In the genomic region with DNA sequence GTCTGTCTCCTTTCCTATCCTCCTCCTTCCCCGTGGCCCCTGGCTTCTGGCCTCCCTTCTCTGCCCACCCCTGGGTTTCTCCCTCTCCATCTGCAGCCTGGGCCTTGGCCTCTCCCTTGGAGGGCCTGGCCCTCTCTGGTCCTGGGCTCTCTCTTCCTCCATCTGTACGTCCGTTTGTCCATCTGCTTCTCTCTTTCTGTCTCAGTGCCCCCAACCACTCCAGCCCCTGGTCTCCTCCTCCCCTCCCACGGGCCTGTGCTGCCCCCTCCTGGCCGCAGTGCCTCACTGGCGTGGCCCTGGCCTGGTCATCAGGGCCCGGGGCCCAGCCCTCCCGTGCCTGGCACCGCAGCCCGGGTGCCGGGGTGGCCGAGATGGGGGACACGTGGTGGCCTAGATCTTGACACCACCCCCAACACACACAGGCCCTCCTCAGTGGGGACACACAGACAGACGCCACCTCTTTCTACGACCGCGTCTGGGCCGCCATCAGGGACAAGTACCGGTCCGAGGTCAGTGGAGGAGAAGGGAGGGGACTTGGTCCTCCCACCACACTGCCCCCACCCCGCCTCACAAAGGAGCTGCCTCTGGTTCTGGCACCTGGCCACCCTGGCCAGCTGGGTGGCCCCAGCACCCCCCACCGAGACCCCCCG, we compare ENCODE assay signal across 9 cellular contexts. TPM values are rescaled to one million over a fixed set of nuclear protein-coding genes. Genes with fewer than 3 reads are reported as not detected.
DNase-seq lines count a peak whose midpoint lies in the region; ATAC-seq and TF ChIP-seq lines count a peak whose summit lies in the region.
"Had no signal": no experiment of that assay in that cellular context is flagged by ENCODE, and none has a peak within 500 bp of the region (broad histone marks: within the 10 kb centered on the region; RNA-seq: fewer than 3 reads in every experiment).

No MANE protein-coding gene starts in this region.

- no peak for TF ChIP-seq POLR2A in gastroesophageal sphincter (IDR thresholded peaks at IDR 0.05)
- no peak for TF ChIP-seq POLR2A in ovary (IDR thresholded peaks at IDR 0.05)

- 48 to 57% methylated on average over 3 to 5 of the region's 23 CpGs for WGBS in gastroesophageal sphincter (ENCODE audit: low coverage in 1 of 2), 2 donors
- 61 to 62% (median 61%) methylated on average over 23 of the region's 23 CpGs for WGBS in ovary, 3 donors

- no peak overlapping the region for H3K4me3 ChIP-seq in MG63
- no peak overlapping the region for H3K4me3 ChIP-seq in gastroesophageal sphincter
- H3K4me3 ChIP-seq in ovary: no peak overlapping the region
- H3K4me3 ChIP-seq: SJSA1 had no signal

- H3K4me1 ChIP-seq in gastroesophageal sphincter: peaks cover 0 to 4% (median 0%) of the 10 kb centered on the region in 3 donors
- peaks cover 1% of the 10 kb centered on the region for H3K4me1 ChIP-seq in ovary (ENCODE audit: insufficient read depth)
- H3K4me1 ChIP-seq: SJSA1 had no signal

- DNase-seq in EH (ENCODE audit: low read depth) (peak; percentile 36), MG63 (peak; percentile 57), ovary (peak in 4 of 5 donors; percentile 56 to 69 (median 64)), NCI-H1694 (lab: John Stamatoyannopoulos, UW) (no peak)
- peak; percentile 27 for DNase-seq in activated T-helper 9 cell treated with anti-CD3 and anti-CD28 coated beads, Interleukin-2, amount 50 U/mL, for 16 hours (ENCODE audit: low read depth)

- H3K27me3 ChIP-seq in MG63 (no peaks in the 10 kb centered on the region), gastroesophageal sphincter (peaks cover 5% of the 10 kb centered on the region), ovary (no peaks in the 10 kb centered on the region)
- H3K27me3 ChIP-seq: SJSA1 had no signal

- intact Hi-C loops in ovary (cut with DNase I): loop anchor here in 2 of 4 donors (10.0 kb wide), 1 partner anchor 152 kb away; a partner anchor contains a TSS

- H3K27ac ChIP-seq in gastroesophageal sphincter: peak overlapping the region in 1 of 4 donors; percentile 27
- H3K27ac ChIP-seq in ovary: peak overlapping the region in 1 of 2 donors; percentile 19
- H3K27ac ChIP-seq: SJSA1 had no signal

- TF ChIP-seq CTCF in gastroesophageal sphincter (IDR thresholded peaks at IDR 0.05): peak in 3 of 4 experiments; percentile 73 to 88 (median 75)
- TF ChIP-seq CTCF in ovary (IDR thresholded peaks at IDR 0.05): peak; percentile 31 to 75 (median 46)

- TF ChIP-seq EP300 in gastroesophageal sphincter (IDR thresholded peaks at IDR 0.05) (no peak), ovary (IDR thresholded peaks at IDR 0.05) (no peak)

- H3K9me3 ChIP-seq in MG63 (no peaks in the 10 kb centered on the region), gastroesophageal sphincter (no peaks in the 10 kb centered on the region), ovary (no peaks in the 10 kb centered on the region)
- H3K9me3 ChIP-seq: SJSA1 had no signal

- peaks cover 86% of the 10 kb centered on the region for H3K36me3 ChIP-seq in MG63
- peaks cover 0 to 93% of the 10 kb centered on the region in 2 donors for H3K36me3 ChIP-seq in gastroesophageal sphincter
- no peaks in the 10 kb centered on the region for H3K36me3 ChIP-seq in ovary

- peak; percentile 72 for ATAC-seq in gastroesophageal sphincter
- no peak for ATAC-seq in GM21825 (IDR thresholded peaks at IDR 0.05; ENCODE audit: unreplicated experiment)
- no peak for ATAC-seq in HG02678 (IDR thresholded peaks at IDR 0.05; ENCODE audit: unreplicated experiment)

RNA-seq across cellular contexts. Expression of a gene that starts 11.3 kb away (rescaled TPM):
- total RNA-seq in MG63 (2014; rRNA removed; shearing (Covaris generic); ENCODE audit: low replicate concordance): 93.3 and 256 TPM in 2 replicates
- total RNA-seq in gastroesophageal sphincter: 100 to 1,000 TPM in 1 of 4 donors, 10 to 100 TPM in 3; 72.8 to 112 (median 85.8) TPM
- 100 to 1,000 TPM in 6 of 7 donors, 10 to 100 TPM in 1; 76.5 to 338 (median 291) TPM for total RNA-seq in ovary
- 100 to 1,000 TPM; 224 to 239 TPM for polyA plus RNA-seq in ovary

RNA-seq across cellular contexts. Expression of a gene that starts 11.9 kb away (rescaled TPM):
- 0.22 and 2.0 TPM in 2 replicates for total RNA-seq in MG63 (2014; rRNA removed; shearing (Covaris generic); ENCODE audit: low replicate concordance)
- 1 to 10 TPM in 1 of 4 donors, under 1 TPM in 1, not detected in 2; 0.27 to 1.4 TPM for total RNA-seq in gastroesophageal sphincter
- 1 to 10 TPM in 2 of 7 donors, under 1 TPM in 5; 0.18 to 5.4 (median 0.56) TPM for total RNA-seq in ovary
- 1 to 10 TPM in 1 of 2 donors, under 1 TPM in 1; 0.42 to 1.1 TPM for polyA plus RNA-seq in ovary

RNA-seq across cellular contexts. Expression of a gene that starts 27.7 kb away (rescaled TPM):
- total RNA-seq in MG63 (2014; rRNA removed; shearing (Covaris generic); ENCODE audit: low replicate concordance): 0.10 TPM in 1 of 2 replicates, not detected in the other
- total RNA-seq in gastroesophageal sphincter (1 to 10 TPM in 2 of 4 donors, under 1 TPM in 2; 0.25 to 3.7 (median 1.3) TPM), ovary (10 to 100 TPM in 1 of 7 donors, 1 to 10 TPM in 6; 2.2 to 28.0 (median 5.6) TPM)
- polyA plus RNA-seq in ovary: 10 to 100 TPM in 1 of 2 donors, 1 to 10 TPM in 1; 2.5 to 10.5 TPM
- total RNA-seq: SJSA1 had no signal

RNA-seq across cellular contexts. Expression of a gene that starts 34.1 kb away (rescaled TPM):
- not detected in 2 replicates for total RNA-seq in MG63 (2014; rRNA removed; shearing (Covaris generic); ENCODE audit: low replicate concordance)
- total RNA-seq in gastroesophageal sphincter: 1 to 10 TPM in 1 of 4 donors, under 1 TPM in 2, not detected in 1; 0.04 to 3.3 (median 0.27) TPM
- total RNA-seq in ovary: not detected
- not detected for polyA plus RNA-seq in ovary

RNA-seq across cellular contexts. Expression of a gene that starts 58.9 kb away (rescaled TPM):
- 7.4 and 12.8 TPM in 2 replicates for total RNA-seq in MG63 (2014; rRNA removed; shearing (Covaris generic); ENCODE audit: low replicate concordance)
- 10 to 100 TPM in 2 of 4 donors, 1 to 10 TPM in 2; 5.1 to 20.4 (median 10.6) TPM for total RNA-seq in gastroesophageal sphincter
- 10 to 100 TPM in 6 of 7 donors, 1 to 10 TPM in 1; 7.7 to 16.8 (median 11.4) TPM for total RNA-seq in ovary
- polyA plus RNA-seq in ovary: 1 to 10 TPM; 2.9 to 9.5 TPM
